Comparison of ENCODE assay signal across 14 cellular contexts in the genomic region with DNA sequence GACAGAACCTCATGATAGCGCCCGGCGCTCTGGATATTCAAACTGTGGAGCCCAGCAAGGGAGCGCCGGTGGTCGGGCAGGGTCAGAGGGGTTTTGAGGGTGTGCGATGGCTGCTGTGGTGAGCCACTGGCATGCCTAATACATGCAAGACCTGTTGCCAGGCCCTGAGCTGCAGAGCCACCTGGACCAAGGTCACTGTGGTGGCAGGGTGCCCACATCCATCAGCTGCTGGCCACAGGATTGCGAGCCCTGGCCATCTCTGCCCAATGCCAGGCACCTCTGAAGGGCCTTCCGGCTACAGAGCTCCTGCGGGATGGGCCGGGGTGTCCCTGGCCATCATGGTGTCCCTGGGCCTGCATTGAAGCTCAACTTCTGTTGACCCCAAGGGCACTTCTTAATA.
"Had no signal": no experiment of that assay in that cellular context is flagged by ENCODE, and none has a peak within 500 bp of the region (broad histone marks: within the 10 kb centered on the region; RNA-seq: fewer than 3 reads in every experiment).

No MANE protein-coding gene starts in this region.

- H3K36me3 ChIP-seq: breast epithelium, left lung, thyroid gland had no signal

- H3K27ac ChIP-seq: breast epithelium, left lung, thyroid gland had no signal

- ATAC-seq: activated T-cell treated with anti-CD3 and anti-CD28 coated beads, Interleukin-2, amount 50 U/mL, for 4 hours; left lung; natural killer cell treated with Interleukin-12 subunit alpha and Interleukin-12 subunit beta and Interleukin-15 and Interleukin-18, amount 100 ng/mL, for 72 hours had no signal

- H3K4me1 ChIP-seq: breast epithelium, left lung, thyroid gland had no signal

- H3K4me3 ChIP-seq: breast epithelium, left lung, thyroid gland had no signal

- DNase-seq: activated CD4-positive, alpha-beta T cell treated with anti-CD3 and anti-CD28 coated beads for 1 hour; activated CD8-positive, alpha-beta memory T cell treated with anti-CD3 and anti-CD28 coated beads, Interleukin-2, amount 50 U/mL, for 48 hours; activated naive CD4-positive, alpha-beta T cell treated with Interleukin-2 at 50 U/mL for 16 hours; activated naive CD8-positive, alpha-beta T cell treated with anti-CD3 and anti-CD28 coated beads for 36 hours; activated T-cell treated with anti-CD3 and anti-CD28 coated beads, Interleukin-2, amount 50 U/mL, for 4 hours; kidney; left lung; midbrain; stimulated activated CD4-positive, alpha-beta T cell treated with anti-CD3 and anti-CD28 coated beads, Interleukin-4, amount 100 ng/mL, for 24 hours; stimulated activated naive CD4-positive, alpha-beta T cell treated with Interleukin-2 at 50 U/mL for 16 hours; T-helper 1 cell; thyroid gland had no signal

- H3K9me3 ChIP-seq: breast epithelium, left lung, thyroid gland had no signal

- H3K27me3 ChIP-seq: breast epithelium, left lung, thyroid gland had no signal
